Comparison of ENCODE assay signal across 8 cellular contexts in the genomic region with DNA sequence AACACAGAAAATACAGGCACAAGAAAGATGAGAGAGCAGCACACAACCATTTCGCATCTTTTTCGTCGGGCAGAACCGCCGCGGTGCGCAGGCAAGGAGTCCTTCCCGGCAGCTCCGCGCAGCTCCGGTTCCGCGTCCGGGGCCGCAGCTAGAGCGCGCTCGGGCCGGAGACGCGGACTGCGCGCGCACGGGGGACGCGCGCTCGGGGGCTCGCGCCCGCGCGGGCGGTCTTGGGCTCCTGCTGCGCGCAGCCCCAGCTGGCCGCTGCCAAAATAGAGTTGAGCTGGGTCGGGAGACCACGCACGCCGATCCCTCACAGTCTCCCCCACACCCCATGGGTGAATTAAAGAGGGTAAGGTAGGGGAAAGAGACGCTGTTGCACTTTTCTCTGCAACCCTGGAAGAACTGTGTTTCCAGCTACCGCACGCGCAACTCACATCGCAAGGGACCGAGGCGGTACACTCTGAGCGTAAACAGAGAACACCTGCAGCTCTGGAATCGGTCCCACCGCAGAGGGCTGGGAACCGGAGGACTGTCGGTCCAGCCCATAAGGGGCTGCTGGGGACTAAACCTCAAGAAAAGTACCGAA. TPM values are rescaled to one million over a fixed set of nuclear protein-coding genes. Genes with fewer than 3 reads are reported as not detected.
DNase-seq lines count a peak whose midpoint lies in the region; ATAC-seq, FAIRE-seq and TF ChIP-seq lines count a peak whose summit lies in the region.

No MANE protein-coding gene starts in this region.

- H3K9me2 ChIP-seq in Karpas-422 (replicated peaks; ENCODE audit: insufficient read depth, low read length), result no peaks in the 10 kb centered on the region

- H4K20me1 ChIP-seq in K562 (replicated peaks; ENCODE audit: control insufficient read depth, insufficient read depth, low read length) (no peaks in the 10 kb centered on the region), Karpas-422 (ENCODE audit: insufficient read depth, low read depth, low read length) (no peaks in the 10 kb centered on the region)

- TF ChIP-seq CTCF in K562 (IDR thresholded peaks at IDR 0.05 in 2 of 3, conservative IDR thresholded peaks at IDR 0.05 in 1 of 3; ENCODE audit: insufficient read depth in 2 of 3, low read depth in 1 of 3, low read length in 3 of 3) (no peak), stomach (IDR thresholded peaks at IDR 0.05) (no peak), thyroid gland (IDR thresholded peaks at IDR 0.05) (no peak)

- intact Hi-C loops in K562 (cut with micrococcal nuclease), result no loop called here
- intact Hi-C loops in stomach (cut with DNase I; ENCODE audit: low total_unique reads), result no loop called here
- intact Hi-C loops in thyroid gland (cut with DNase I), result no loop called here

- no peak overlapping the region for H3K27ac Mint-ChIP-seq in activated T-cell treated with anti-CD3 and anti-CD28 coated beads, Interleukin-2, amount 50 U/mL, for 24 hours

- H3K4me3 ChIP-seq in K562, result no peak overlapping the region
- H3K4me3 ChIP-seq in stomach, result peak overlapping the region; percentile 42 to 60 (median 47)
- peak overlapping the region in 1 of 3 donors; percentile 19 for H3K4me3 ChIP-seq in thyroid gland (replicated peaks in 1 of 3)
- no peak overlapping the region for H3K4me3 ChIP-seq in Karpas-422 (ENCODE audit: low read length)

- ATAC-seq in K562, result peak; percentile 59

- WGBS in K562 (ENCODE audit: insufficient coverage, low coverage, missing lambda C conversion rate), result 27% methylated on average over 50 of the region's 55 CpGs
- WGBS in stomach, 5 donors, result 1 to 2% (median 2%) methylated on average over 38 to 55 of the region's 55 CpGs
- WGBS in thyroid gland, 2 donors, result 0 to 3% methylated on average over 30 to 47 of the region's 55 CpGs

- CTCF ChIA-PET in K562 (lab: Yijun Ruan, JAX; ENCODE audit: low intra/inter-chr PET ratio), result no interaction called here

- no peak for TF ChIP-seq EP300 in K562 (IDR thresholded peaks at IDR 0.05; ENCODE audit: low read length)
- TF ChIP-seq EP300 in stomach (IDR thresholded peaks at IDR 0.05), result no peak

- H3K36me3 ChIP-seq in K562 (ENCODE audit: control insufficient read depth, insufficient read depth, low read length) (no peaks in the 10 kb centered on the region), stomach (no peaks in the 10 kb centered on the region), thyroid gland (no peaks in the 10 kb centered on the region), Karpas-422 (ENCODE audit: insufficient read depth, low read length) (no peaks in the 10 kb centered on the region)

- in situ Hi-C loops in K562 (cut with MboI), result no loop called here

- no peaks in the 10 kb centered on the region for H3K36me3 Mint-ChIP-seq in activated T-cell treated with anti-CD3 and anti-CD28 coated beads, Interleukin-2, amount 50 U/mL, for 24 hours (ENCODE audit: low read depth)

- no peak for TF ChIP-seq RAD21 in K562 (CRISPR knock-in tag; conservative IDR thresholded peaks at IDR 0.05 in 1 of 2, IDR thresholded peaks at IDR 0.05 in 1 of 2)

- no TSS peak for BruUV-seq in K562 (replicated peaks; lab: Mats Ljungman, UMichigan)

- H3K27ac ChIP-seq in K562 (ENCODE audit: extremely low read depth, low read depth, low read length) (no peak overlapping the region), stomach (peak overlapping the region in 3 of 5 donors; percentile 39 to 56 (median 52)), thyroid gland (no peak overlapping the region), Karpas-422 (ENCODE audit: low read length) (no peak overlapping the region)

- DNase-seq in activated T-cell treated with anti-CD3 and anti-CD28 coated beads, Interleukin-2, amount 50 U/mL, for 24 hours, result peak; percentile 35
- no peak for DNase-seq in activated T-cell treated with anti-CD3 and anti-CD28 coated beads for 4 hours
- peak; percentile 57 for DNase-seq in NCI-H510A (lab: John Stamatoyannopoulos, UW)
- no peak for DNase-seq in K562 (ENCODE audit: extremely low read depth in 1 of 4, low spot score in 3 of 4)
- DNase-seq in islet precursor cell, result peak; percentile 62
- peak; percentile 49 for DNase-seq in stomach
- no peak for DNase-seq in thyroid gland
- no peak for DNase-seq in Karpas-422

- H3K4me1 Mint-ChIP-seq in activated T-cell treated with anti-CD3 and anti-CD28 coated beads, Interleukin-2, amount 50 U/mL, for 24 hours (ENCODE audit: low read depth), result peaks cover 4% of the 10 kb centered on the region

- POLR2A ChIA-PET in K562 (lab: Yijun Ruan, JAX), result interaction anchor here (1.0 to 1.3 kb wide), 2 partner anchors 17 to 19 kb away, joined by 3 to 4 read pairs; no protein-coding TSS in a partner anchor

- peaks cover 62% of the 10 kb centered on the region for H3K27me3 Mint-ChIP-seq in activated T-cell treated with anti-CD3 and anti-CD28 coated beads, Interleukin-2, amount 50 U/mL, for 24 hours

- peak overlapping the region; percentile 64 for H3K4me3 Mint-ChIP-seq in activated T-cell treated with anti-CD3 and anti-CD28 coated beads, Interleukin-2, amount 50 U/mL, for 24 hours

- no peak overlapping the region for H3K4me2 ChIP-seq in K562 (ENCODE audit: insufficient read depth, low read length)
- no peak overlapping the region for H3K4me2 ChIP-seq in Karpas-422 (ENCODE audit: low read depth, low read length, poor library complexity, severe bottlenecking)

- H2AFZ ChIP-seq in K562 (ENCODE audit: low read depth, low read length) (no peak overlapping the region), Karpas-422 (ENCODE audit: low read length) (no peak overlapping the region)

- H3K9me3 ChIP-seq in K562 (replicated peaks; ENCODE audit: control insufficient read depth, insufficient read depth, low read depth, low read length) (no peaks in the 10 kb centered on the region), stomach (no peaks in the 10 kb centered on the region), thyroid gland (no peaks in the 10 kb centered on the region), Karpas-422 (ENCODE audit: low read length) (no peaks in the 10 kb centered on the region)

- H3K4me1 ChIP-seq in K562 (replicated peaks in 1 of 2; ENCODE audit: control insufficient read depth in 2 of 2, insufficient read depth in 2 of 2, low read length in 2 of 2), result peaks cover 0 to 5% of the 10 kb centered on the region in 2 experiments; a peak in 1 of 5 replicates
- peaks cover 8 to 34% (median 19%) of the 10 kb centered on the region in 4 donors for H3K4me1 ChIP-seq in stomach
- H3K4me1 ChIP-seq in thyroid gland, result peaks cover 0 to 15% of the 10 kb centered on the region in 2 donors
- no peaks in the 10 kb centered on the region for H3K4me1 ChIP-seq in Karpas-422 (ENCODE audit: low read length)

- H3K9me3 Mint-ChIP-seq in activated T-cell treated with anti-CD3 and anti-CD28 coated beads, Interleukin-2, amount 50 U/mL, for 24 hours, result no peaks in the 10 kb centered on the region

- H3K79me2 ChIP-seq in K562 (ENCODE audit: control insufficient read depth, insufficient read depth, low read length), result no peaks in the 10 kb centered on the region
- no peaks in the 10 kb centered on the region for H3K79me2 ChIP-seq in Karpas-422 (ENCODE audit: low read length)

- H3K27me3 ChIP-seq in K562 (ENCODE audit: control insufficient read depth in 2 of 2, insufficient read depth in 2 of 2, low read length in 2 of 2) (peaks cover 20 to 31% of the 10 kb centered on the region in 2 experiments; a peak in 4 of 5 replicates), stomach (peaks cover 5 to 86% (median 13%) of the 10 kb centered on the region in 3 donors), thyroid gland (peaks cover 14% of the 10 kb centered on the region), Karpas-422 (ENCODE audit: low read length) (no peaks in the 10 kb centered on the region)

- H3K9me1 ChIP-seq in K562 (ENCODE audit: control insufficient read depth, insufficient read depth, low read length), result no peaks in the 10 kb centered on the region

- no peak for FAIRE-seq in K562 (lab: Jason Lieb, UNC)

- H3K9ac ChIP-seq in K562 (ENCODE audit: insufficient read depth in 1 of 2, low read depth in 2 of 2, low read length in 2 of 2) (no peak overlapping the region), Karpas-422 (ENCODE audit: low read length) (no peak overlapping the region)

- TF ChIP-seq POLR2A in K562 (conservative IDR thresholded peaks at IDR 0.05), result no peak
- no peak for TF ChIP-seq POLR2A in stomach (IDR thresholded peaks at IDR 0.05)
- TF ChIP-seq POLR2A in thyroid gland (IDR thresholded peaks at IDR 0.05), result no peak

TF ChIP-seq in K562, 482 proteins besides CTCF, POLR2A, EP300 and RAD21:
- no peak for TF ChIP-seq TARDBP (IDR thresholded peaks at IDR 0.05)
- peak; percentile 72 to 73 for TF ChIP-seq NRF1 (conservative IDR thresholded peaks at IDR 0.05 in 1 of 2, IDR thresholded peaks at IDR 0.05 in 1 of 2)

RNA-seq across cellular contexts. Expression of a gene that starts 1.6 kb away (rescaled TPM):
- total RNA-seq in K562 (2011; cell fraction: chromatin; rRNA removed; ENCODE audit: low replicate concordance), result 0.07 TPM in 1 of 2 replicates, not detected in the other
- total RNA-seq in K562 (2011; cell fraction: nucleolus; rRNA removed), result not detected in 2 replicates
- 0.15 TPM in 1 of 2 replicates, not detected in the other for total RNA-seq in K562 (2011; cell fraction: nucleoplasm; rRNA removed)
- 0.16 and 0.27 TPM in 2 replicates for total RNA-seq in K562 (2014; rRNA removed)
- 0.40 and 0.45 TPM in 2 replicates for total RNA-seq in K562 (2014; rRNA removed; fragmentation: Illumina TruSeq; extraction: Trizol)
- total RNA-seq in K562 (2015; rRNA removed; fragmentation: Illumina TruSeq; extraction: Trizol), result 0.19 and 0.29 TPM in 2 replicates
- total RNA-seq in K562 (2021), result 0.25 and 0.33 TPM in 2 replicates
- polyA plus RNA-seq in K562 (2011; rRNA removed), result 0.14 TPM in 1 of 2 replicates, not detected in the other
- polyA plus RNA-seq in K562 (2011; cell fraction: cytosol; rRNA removed), result 0.03 TPM in 1 of 2 replicates, not detected in the other
- polyA plus RNA-seq in K562 (2011; cell fraction: nucleus; rRNA removed), result not detected in 2 replicates
- polyA plus RNA-seq in K562 (2012), result 0.76 and 0.79 TPM in 2 replicates
- 0.33 and 0.35 TPM in 2 replicates for polyA plus RNA-seq in K562 (2014; fragmentation: Illumina TruSeq; extraction: Trizol)
- under 1 TPM; 0.27 to 0.35 TPM for polyA plus RNA-seq in K562 (2014; fragmentation: Nextera tagmentation; extraction: Ambion mirVana)
- polyA plus RNA-seq in K562 (2014; rRNA removed), result 0.13 and 0.30 TPM in 2 replicates
- polyA minus RNA-seq in K562 (2011; rRNA and poly(A)+ RNA removed), result 0.18 TPM in 1 of 2 replicates, not detected in the other
- polyA minus RNA-seq in K562 (2011; cell fraction: cytosol; rRNA and poly(A)+ RNA removed), result not detected in 2 replicates
- polyA minus RNA-seq in K562 (2011; cell fraction: nucleus; rRNA and poly(A)+ RNA removed), result not detected in 2 replicates
- 100 to 1,000 TPM in 1 of 5 donors, 10 to 100 TPM in 1, 1 to 10 TPM in 1, under 1 TPM in 1, not detected in 1; 0.45 to 227 (median 6.0) TPM for total RNA-seq in stomach
- under 1 TPM; 0.33 to 0.46 (median 0.44) TPM for polyA plus RNA-seq in stomach
- 1 to 10 TPM; 1.5 to 8.2 (median 3.9) TPM for total RNA-seq in thyroid gland
- total RNA-seq in Karpas-422 (2014; rRNA removed; shearing (Covaris generic); ENCODE audit: low replicate concordance), result not detected in 2 replicates

Comparison
In these comparisons a context has a peak if more than half of its experiments do, and no peak if none do; other contexts are left out.
1. DNase-seq: peak in activated T-cell treated with anti-CD3 and anti-CD28 coated beads, Interleukin-2, amount 50 U/mL, for 24 hours (single experiment), NCI-H510A (single experiment), islet precursor cell (single experiment) and stomach (single experiment); none in activated T-cell treated with anti-CD3 and anti-CD28 coated beads for 4 hours (single experiment), K562 (0 of 4), thyroid gland (0 of 2) and Karpas-422 (single experiment).
2. H3K27ac ChIP-seq: peak in stomach (3 of 5); none in K562 (single experiment), thyroid gland (0 of 3) and Karpas-422 (single experiment).
3. H3K4me3 ChIP-seq: peak in stomach (4 of 4); none in K562 (single experiment) and Karpas-422 (single experiment).